20 cellular contexts compared by ENCODE assay signal in genomic region chr4:167868163-167868562, GRCh38.
"Had no signal": no experiment of that assay in that cellular context is flagged by ENCODE, and none has a peak within 500 bp of the region (broad histone marks: within the 10 kb centered on the region; RNA-seq: fewer than 3 reads in every experiment).

No MANE protein-coding gene starts in this region.

- H3K4me1 Mint-ChIP-seq: activated CD8-positive, alpha-beta memory T cell treated with anti-CD3 and anti-CD28 coated beads, Interleukin-2, amount 10 ng/mL, durations not matched to agents 7 days and 5 days; activated naive CD4-positive, alpha-beta T cell treated with anti-CD3 and anti-CD28 coated beads, Interleukin-2, amount 50 U/mL, for 24 hours; memory B cell; natural killer cell; stimulated activated effector memory CD8-positive, alpha-beta T cell treated with anti-CD3 and anti-CD28 coated beads, Interleukin-12 subunit alpha, Interleukin-12 subunit beta, amount 100 ng/mL, for 72 hours had no signal

- H3K27me3 Mint-ChIP-seq: activated CD8-positive, alpha-beta memory T cell treated with anti-CD3 and anti-CD28 coated beads, Interleukin-2, amount 10 ng/mL, durations not matched to agents 7 days and 5 days; activated naive CD4-positive, alpha-beta T cell treated with anti-CD3 and anti-CD28 coated beads, Interleukin-2, amount 50 U/mL, for 24 hours; activated T-cell treated with anti-CD3 and anti-CD28 coated beads, Interleukin-2, amount 50 U/mL, for 24 hours; memory B cell; progenitor cell of endocrine pancreas had no signal

- DNase-seq: activated CD4-positive, alpha-beta T cell treated with anti-CD3 and anti-CD28 coated beads, Interleukin-2, amount 50 U/mL, for 48 hours; activated CD4-positive, CD25-positive, alpha-beta regulatory T cell treated with anti-CD3 and anti-CD28 coated beads, Interleukin-2, amount 50 U/mL, for 72 hours; activated CD8-positive, alpha-beta memory T cell treated with anti-CD3 and anti-CD28 coated beads, Interleukin-2, amount 10 ng/mL, durations not matched to agents 7 days and 5 days; activated effector memory CD4-positive, alpha-beta T cell treated with Interleukin-2 at 50 U/mL for 16 hours; activated T-cell treated with anti-CD3 and anti-CD28 coated beads, Interleukin-2, amount 50 U/mL, for 24 hours; caudate nucleus; effector CD4-positive, alpha-beta T cell; head of caudate nucleus; islet precursor cell; natural killer cell; nucleus accumbens; right cardiac atrium; thyroid gland had no signal

- H3K4me3 Mint-ChIP-seq: activated CD8-positive, alpha-beta memory T cell treated with anti-CD3 and anti-CD28 coated beads, Interleukin-2, amount 10 ng/mL, durations not matched to agents 7 days and 5 days; activated naive CD4-positive, alpha-beta T cell treated with anti-CD3 and anti-CD28 coated beads, Interleukin-2, amount 50 U/mL, for 24 hours; activated T-cell treated with anti-CD3 and anti-CD28 coated beads, Interleukin-2, amount 50 U/mL, for 24 hours; memory B cell; natural killer cell; stimulated activated effector memory CD8-positive, alpha-beta T cell treated with anti-CD3 and anti-CD28 coated beads, Interleukin-12 subunit alpha, Interleukin-12 subunit beta, amount 100 ng/mL, for 72 hours had no signal

- H3K4me1 ChIP-seq: thyroid gland had no signal

- H3K9me3 Mint-ChIP-seq: activated T-cell treated with anti-CD3 and anti-CD28 coated beads, Interleukin-2, amount 50 U/mL, for 24 hours; memory B cell had no signal

- H3K4me3 ChIP-seq: coronary artery, thyroid gland had no signal

- ATAC-seq: activated CD8-positive, alpha-beta memory T cell treated with anti-CD3 and anti-CD28 coated beads, Interleukin-2, amount 10 ng/mL, durations not matched to agents 7 days and 5 days; left lobe of liver; natural killer cell; right cardiac atrium; stimulated activated effector memory CD8-positive, alpha-beta T cell treated with anti-CD3 and anti-CD28 coated beads, Interleukin-12 subunit alpha, Interleukin-12 subunit beta, amount 100 ng/mL, for 72 hours had no signal

- H3K36me3 Mint-ChIP-seq: activated CD8-positive, alpha-beta memory T cell treated with anti-CD3 and anti-CD28 coated beads, Interleukin-2, amount 10 ng/mL, durations not matched to agents 7 days and 5 days; activated naive CD4-positive, alpha-beta T cell treated with anti-CD3 and anti-CD28 coated beads, Interleukin-2, amount 50 U/mL, for 24 hours; memory B cell; natural killer cell; stimulated activated effector memory CD8-positive, alpha-beta T cell treated with anti-CD3 and anti-CD28 coated beads, Interleukin-12 subunit alpha, Interleukin-12 subunit beta, amount 100 ng/mL, for 72 hours had no signal

- H3K27me3 ChIP-seq: thyroid gland had no signal

- H3K9me3 ChIP-seq: thyroid gland had no signal

- H3K27ac ChIP-seq: coronary artery, epithelial cell of prostate, thyroid gland had no signal

- H3K27ac Mint-ChIP-seq: activated CD8-positive, alpha-beta memory T cell treated with anti-CD3 and anti-CD28 coated beads, Interleukin-2, amount 10 ng/mL, durations not matched to agents 7 days and 5 days; activated naive CD4-positive, alpha-beta T cell treated with anti-CD3 and anti-CD28 coated beads, Interleukin-2, amount 50 U/mL, for 24 hours; activated T-cell treated with anti-CD3 and anti-CD28 coated beads, Interleukin-2, amount 50 U/mL, for 24 hours; memory B cell; natural killer cell; progenitor cell of endocrine pancreas; stimulated activated effector memory CD8-positive, alpha-beta T cell treated with anti-CD3 and anti-CD28 coated beads, Interleukin-12 subunit alpha, Interleukin-12 subunit beta, amount 100 ng/mL, for 72 hours had no signal

- H3K36me3 ChIP-seq: thyroid gland had no signal
